ENCODE assay signal across 1 cellular context in the genomic region with DNA sequence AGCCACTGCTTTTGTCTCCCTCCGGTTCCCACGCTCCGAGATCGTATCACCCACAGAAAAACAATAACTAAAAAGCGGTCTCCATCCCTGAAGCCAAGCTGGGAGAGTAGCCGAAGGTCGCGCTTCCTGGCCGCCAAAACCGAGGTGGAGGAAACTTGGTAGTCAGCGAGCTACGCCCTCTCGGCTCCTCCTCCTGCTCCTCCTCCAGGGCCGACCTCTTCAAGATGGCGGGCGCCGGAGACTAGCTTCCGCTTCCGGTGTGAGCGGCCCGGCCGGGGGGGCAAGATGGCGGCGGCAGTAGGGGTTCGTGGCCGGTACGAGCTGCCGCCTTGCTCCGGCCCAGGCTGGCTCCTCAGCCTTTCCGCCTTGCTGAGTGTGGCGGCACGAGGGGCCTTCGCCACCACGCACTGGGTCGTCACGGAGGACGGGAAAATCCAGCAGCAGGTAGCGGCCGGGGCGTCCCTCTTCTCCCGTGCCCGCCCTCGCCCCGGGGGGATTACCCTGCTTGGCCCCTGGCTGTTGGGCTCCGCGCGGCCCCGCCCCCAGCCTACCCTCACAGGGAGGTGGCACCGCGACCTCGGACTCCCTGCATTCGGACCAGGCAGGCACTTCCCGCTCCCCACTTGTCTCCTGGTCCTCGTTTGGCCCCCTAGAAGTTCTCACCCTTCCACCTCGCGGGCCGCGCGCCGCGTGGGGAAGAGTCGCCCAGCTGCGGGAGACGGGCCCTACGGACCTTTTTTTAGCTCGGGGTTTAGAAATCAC.
TF ChIP-seq lines count a peak whose summit lies in the region.

A gene with protein sequence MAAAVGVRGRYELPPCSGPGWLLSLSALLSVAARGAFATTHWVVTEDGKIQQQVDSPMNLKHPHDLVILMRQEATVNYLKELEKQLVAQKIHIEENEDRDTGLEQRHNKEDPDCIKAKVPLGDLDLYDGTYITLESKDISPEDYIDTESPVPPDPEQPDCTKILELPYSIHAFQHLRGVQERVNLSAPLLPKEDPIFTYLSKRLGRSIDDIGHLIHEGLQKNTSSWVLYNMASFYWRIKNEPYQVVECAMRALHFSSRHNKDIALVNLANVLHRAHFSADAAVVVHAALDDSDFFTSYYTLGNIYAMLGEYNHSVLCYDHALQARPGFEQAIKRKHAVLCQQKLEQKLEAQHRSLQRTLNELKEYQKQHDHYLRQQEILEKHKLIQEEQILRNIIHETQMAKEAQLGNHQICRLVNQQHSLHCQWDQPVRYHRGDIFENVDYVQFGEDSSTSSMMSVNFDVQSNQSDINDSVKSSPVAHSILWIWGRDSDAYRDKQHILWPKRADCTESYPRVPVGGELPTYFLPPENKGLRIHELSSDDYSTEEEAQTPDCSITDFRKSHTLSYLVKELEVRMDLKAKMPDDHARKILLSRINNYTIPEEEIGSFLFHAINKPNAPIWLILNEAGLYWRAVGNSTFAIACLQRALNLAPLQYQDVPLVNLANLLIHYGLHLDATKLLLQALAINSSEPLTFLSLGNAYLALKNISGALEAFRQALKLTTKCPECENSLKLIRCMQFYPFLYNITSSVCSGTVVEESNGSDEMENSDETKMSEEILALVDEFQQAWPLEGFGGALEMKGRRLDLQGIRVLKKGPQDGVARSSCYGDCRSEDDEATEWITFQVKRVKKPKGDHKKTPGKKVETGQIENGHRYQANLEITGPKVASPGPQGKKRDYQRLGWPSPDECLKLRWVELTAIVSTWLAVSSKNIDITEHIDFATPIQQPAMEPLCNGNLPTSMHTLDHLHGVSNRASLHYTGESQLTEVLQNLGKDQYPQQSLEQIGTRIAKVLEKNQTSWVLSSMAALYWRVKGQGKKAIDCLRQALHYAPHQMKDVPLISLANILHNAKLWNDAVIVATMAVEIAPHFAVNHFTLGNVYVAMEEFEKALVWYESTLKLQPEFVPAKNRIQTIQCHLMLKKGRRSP (plus strand): TSS at position 251 of the 762 bp plus-strand sequence. CDS start 35 bp downstream, at position 286.

TF ChIP-seq in K562, 482 proteins besides CTCF, POLR2A, EP300 and RAD21 (continued from another document and continues in another):
- 0 out of 2 replicates have a peak, but pooled peaks have one; percentile 50 for TF ChIP-seq FOXK1 (CRISPR knock-in tag; IDR thresholded peaks at IDR 0.05; ENCODE audit: borderline replicate concordance)
- TF ChIP-seq, protein P1, sequence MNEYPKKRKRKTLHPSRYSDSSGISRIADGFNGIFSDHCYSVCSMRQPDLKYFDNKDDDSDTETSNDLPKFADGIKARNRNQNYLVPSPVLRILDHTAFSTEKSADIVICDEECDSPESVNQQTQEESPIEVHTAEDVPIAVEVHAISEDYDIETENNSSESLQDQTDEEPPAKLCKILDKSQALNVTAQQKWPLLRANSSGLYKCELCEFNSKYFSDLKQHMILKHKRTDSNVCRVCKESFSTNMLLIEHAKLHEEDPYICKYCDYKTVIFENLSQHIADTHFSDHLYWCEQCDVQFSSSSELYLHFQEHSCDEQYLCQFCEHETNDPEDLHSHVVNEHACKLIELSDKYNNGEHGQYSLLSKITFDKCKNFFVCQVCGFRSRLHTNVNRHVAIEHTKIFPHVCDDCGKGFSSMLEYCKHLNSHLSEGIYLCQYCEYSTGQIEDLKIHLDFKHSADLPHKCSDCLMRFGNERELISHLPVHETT (CRISPR knock-in tag; conservative IDR thresholded peaks at IDR 0.05 in 1 of 2, IDR thresholded peaks at IDR 0.05 in 1 of 2) = peak in 1 of 2 experiments; percentile 72; a peak in 2 of 4 replicates
- TF ChIP-seq, protein P2, sequence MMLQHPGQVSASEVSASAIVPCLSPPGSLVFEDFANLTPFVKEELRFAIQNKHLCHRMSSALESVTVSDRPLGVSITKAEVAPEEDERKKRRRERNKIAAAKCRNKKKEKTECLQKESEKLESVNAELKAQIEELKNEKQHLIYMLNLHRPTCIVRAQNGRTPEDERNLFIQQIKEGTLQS (IDR thresholded peaks at IDR 0.05) = no peak
- TF ChIP-seq, protein P2 (CRISPR knock-in tag; conservative IDR thresholded peaks at IDR 0.05) = no peak
- TF ChIP-seq, protein P3, sequence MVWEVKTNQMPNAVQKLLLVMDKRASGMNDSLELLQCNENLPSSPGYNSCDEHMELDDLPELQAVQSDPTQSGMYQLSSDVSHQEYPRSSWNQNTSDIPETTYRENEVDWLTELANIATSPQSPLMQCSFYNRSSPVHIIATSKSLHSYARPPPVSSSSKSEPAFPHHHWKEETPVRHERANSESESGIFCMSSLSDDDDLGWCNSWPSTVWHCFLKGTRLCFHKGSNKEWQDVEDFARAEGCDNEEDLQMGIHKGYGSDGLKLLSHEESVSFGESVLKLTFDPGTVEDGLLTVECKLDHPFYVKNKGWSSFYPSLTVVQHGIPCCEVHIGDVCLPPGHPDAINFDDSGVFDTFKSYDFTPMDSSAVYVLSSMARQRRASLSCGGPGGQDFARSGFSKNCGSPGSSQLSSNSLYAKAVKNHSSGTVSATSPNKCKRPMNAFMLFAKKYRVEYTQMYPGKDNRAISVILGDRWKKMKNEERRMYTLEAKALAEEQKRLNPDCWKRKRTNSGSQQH (CRISPR knock-in tag; IDR thresholded peaks at IDR 0.05) = no peak
- no peak for TF ChIP-seq ZNF764 (CRISPR knock-in tag; IDR thresholded peaks at IDR 0.05; ENCODE audit: low read depth)
- TF ChIP-seq DIDO1 (tag; IDR thresholded peaks at IDR 0.05; ENCODE audit: low read depth) = peak; percentile 87
- no peak for TF ChIP-seq PTRF (tag; IDR thresholded peaks at IDR 0.05)
- peak; percentile 13; the same call in 1 of the 2 replicates for TF ChIP-seq KLF13 (tag; IDR thresholded peaks at IDR 0.05; ENCODE audit: borderline replicate concordance, low read depth)
- peak; percentile 84 for TF ChIP-seq POLR2H (tag; IDR thresholded peaks at IDR 0.05; ENCODE audit: low read depth)
- peak; percentile 98 for TF ChIP-seq KDM5B (IDR thresholded peaks at IDR 0.05; ENCODE audit: insufficient replicate concordance, low read depth, low read length)
- TF ChIP-seq ZBTB8A (IDR thresholded peaks at IDR 0.05; ENCODE audit: partially characterized antibody) = no peak
- TF ChIP-seq TCF7L2 (IDR thresholded peaks at IDR 0.05; ENCODE audit: low read depth, low read length) = no peak
- no peak for TF ChIP-seq ATF1 (CRISPR knock-in tag; IDR thresholded peaks at IDR 0.05)
- peak; percentile 61; the same call in 1 of the 2 replicates for TF ChIP-seq ATF1 (tag; IDR thresholded peaks at IDR 0.05)
- TF ChIP-seq, protein P4, sequence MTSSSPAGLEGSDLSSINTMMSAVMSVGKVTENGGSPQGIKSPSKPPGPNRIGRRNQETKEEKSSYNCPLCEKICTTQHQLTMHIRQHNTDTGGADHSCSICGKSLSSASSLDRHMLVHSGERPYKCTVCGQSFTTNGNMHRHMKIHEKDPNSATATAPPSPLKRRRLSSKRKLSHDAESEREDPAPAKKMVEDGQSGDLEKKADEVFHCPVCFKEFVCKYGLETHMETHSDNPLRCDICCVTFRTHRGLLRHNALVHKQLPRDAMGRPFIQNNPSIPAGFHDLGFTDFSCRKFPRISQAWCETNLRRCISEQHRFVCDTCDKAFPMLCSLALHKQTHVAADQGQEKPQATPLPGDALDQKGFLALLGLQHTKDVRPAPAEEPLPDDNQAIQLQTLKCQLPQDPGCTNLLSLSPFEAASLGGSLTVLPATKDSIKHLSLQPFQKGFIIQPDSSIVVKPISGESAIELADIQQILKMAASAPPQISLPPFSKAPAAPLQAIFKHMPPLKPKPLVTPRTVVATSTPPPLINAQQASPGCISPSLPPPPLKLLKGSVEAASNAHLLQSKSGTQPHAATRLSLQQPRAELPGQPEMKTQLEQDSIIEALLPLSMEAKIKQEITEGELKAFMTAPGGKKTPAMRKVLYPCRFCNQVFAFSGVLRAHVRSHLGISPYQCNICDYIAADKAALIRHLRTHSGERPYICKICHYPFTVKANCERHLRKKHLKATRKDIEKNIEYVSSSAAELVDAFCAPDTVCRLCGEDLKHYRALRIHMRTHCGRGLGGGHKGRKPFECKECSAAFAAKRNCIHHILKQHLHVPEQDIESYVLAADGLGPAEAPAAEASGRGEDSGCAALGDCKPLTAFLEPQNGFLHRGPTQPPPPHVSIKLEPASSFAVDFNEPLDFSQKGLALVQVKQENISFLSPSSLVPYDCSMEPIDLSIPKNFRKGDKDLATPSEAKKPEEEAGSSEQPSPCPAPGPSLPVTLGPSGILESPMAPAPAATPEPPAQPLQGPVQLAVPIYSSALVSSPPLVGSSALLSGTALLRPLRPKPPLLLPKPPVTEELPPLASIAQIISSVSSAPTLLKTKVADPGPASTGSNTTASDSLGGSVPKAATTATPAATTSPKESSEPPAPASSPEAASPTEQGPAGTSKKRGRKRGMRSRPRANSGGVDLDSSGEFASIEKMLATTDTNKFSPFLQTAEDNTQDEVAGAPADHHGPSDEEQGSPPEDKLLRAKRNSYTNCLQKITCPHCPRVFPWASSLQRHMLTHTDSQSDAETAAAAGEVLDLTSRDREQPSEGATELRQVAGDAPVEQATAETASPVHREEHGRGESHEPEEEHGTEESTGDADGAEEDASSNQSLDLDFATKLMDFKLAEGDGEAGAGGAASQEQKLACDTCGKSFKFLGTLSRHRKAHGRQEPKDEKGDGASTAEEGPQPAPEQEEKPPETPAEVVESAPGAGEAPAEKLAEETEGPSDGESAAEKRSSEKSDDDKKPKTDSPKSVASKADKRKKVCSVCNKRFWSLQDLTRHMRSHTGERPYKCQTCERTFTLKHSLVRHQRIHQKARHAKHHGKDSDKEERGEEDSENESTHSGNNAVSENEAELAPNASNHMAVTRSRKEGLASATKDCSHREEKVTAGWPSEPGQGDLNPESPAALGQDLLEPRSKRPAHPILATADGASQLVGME (CRISPR knock-in tag; IDR thresholded peaks at IDR 0.05) = 0 out of 2 replicates have a peak, but pooled peaks have one; percentile 72
- no peak for TF ChIP-seq KLF16 (IDR thresholded peaks at IDR 0.05)
- TF ChIP-seq, protein P5, sequence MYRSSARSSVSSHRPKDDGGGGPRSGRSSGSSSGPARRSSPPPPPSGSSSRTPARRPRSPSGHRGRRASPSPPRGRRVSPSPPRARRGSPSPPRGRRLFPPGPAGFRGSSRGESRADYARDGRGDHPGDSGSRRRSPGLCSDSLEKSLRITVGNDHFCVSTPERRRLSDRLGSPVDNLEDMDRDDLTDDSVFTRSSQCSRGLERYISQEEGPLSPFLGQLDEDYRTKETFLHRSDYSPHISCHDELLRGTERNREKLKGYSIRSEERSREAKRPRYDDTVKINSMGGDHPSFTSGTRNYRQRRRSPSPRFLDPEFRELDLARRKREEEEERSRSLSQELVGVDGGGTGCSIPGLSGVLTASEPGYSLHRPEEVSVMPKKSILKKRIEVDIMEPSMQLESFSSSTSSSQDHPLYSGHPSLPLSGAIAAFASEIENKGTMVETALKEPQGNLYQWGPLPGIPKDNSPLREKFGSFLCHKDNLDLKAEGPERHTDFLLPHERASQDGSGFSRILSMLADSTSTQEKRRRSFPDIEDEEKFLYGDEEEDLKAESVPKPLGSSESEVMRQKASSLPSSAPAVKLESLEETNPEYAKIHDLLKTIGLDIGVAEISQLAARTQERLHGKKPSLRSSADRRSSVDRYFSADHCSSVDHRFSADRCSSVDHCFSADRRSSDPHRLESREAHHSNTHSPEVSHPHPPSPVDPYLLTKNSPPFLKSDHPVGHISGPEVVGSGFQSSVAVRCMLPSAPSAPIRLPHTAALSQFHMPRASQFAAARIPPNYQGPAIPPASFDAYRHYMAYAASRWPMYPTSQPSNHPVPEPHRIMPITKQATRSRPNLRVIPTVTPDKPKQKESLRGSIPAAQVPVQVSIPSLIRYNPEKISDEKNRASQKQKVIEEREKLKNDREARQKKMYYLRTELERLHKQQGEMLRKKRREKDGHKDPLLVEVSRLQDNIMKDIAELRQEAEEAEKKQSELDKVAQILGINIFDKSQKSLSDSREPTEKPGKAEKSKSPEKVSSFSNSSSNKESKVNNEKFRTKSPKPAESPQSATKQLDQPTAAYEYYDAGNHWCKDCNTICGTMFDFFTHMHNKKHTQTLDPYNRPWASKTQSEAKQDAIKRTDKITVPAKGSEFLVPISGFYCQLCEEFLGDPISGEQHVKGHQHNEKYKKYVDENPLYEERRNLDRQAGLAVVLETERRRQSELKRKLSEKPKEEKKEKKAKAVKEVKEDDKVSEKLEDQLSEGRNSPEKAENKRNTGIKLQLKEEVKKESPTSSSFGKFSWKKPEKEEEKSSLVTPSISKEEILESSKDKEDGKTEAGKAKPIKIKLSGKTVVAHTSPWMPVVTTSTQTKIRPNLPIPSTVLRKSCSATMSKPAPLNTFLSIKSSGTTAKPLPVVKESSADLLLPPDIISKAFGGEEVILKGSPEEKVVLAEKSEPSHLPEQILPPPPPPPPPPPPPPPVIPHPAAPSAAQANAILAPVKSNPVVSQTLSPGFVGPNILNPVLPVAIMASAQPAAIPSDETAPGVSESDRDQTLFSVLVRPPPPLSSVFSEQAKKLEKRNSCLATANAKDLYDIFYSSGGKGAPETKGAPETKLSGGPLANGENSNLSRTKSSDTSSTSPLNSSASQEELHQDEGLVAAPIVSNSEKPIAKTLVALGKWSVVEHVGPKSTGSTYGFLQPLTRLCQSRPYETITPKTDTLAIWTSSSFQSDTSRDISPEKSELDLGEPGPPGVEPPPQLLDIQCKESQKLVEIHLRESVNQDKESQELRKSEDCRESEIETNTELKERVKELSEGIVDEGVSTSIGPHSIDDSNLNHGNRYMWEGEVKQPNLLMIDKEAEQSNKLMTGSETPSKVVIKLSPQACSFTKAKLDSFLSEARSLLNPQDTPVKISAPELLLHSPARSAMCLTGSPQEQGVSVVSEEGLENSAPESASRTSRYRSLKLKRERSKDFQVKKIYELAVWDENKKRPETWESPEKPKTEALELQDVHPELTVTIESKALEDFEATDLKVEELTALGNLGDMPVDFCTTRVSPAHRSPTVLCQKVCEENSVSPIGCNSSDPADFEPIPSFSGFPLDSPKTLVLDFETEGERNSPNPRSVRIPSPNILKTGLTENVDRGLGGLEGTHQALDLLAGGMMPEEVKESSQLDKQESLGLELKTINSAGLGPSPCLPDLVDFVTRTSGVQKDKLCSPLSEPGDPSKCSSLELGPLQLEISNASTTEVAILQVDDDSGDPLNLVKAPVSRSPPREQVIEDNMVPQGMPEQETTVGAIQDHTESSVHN (IDR thresholded peaks at IDR 0.05; ENCODE audit: borderline replicate concordance in 1 of 2, low read depth in 1 of 2) = no peak
- TF ChIP-seq SRSF1 (IDR thresholded peaks at IDR 0.05; ENCODE audit: low read depth, low read length) = 0 out of 2 replicates have a peak, but pooled peaks have one; percentile 42
- TF ChIP-seq ARHGAP35 (IDR thresholded peaks at IDR 0.05; ENCODE audit: partially characterized antibody) = no peak
- TF ChIP-seq CHD1 (IDR thresholded peaks at IDR 0.05; ENCODE audit: low read length) = peak; percentile 52
- TF ChIP-seq ZNF830 (CRISPR knock-in tag; IDR thresholded peaks at IDR 0.05) = peak; percentile 77; the same call in 1 of the 2 replicates
- TF ChIP-seq TEAD1 (CRISPR knock-in tag; IDR thresholded peaks at IDR 0.05) = peak in 1 of 2 experiments; percentile 71; a peak in 2 of 4 replicates
- 0 out of 2 replicates have a peak, but pooled peaks have one; percentile 38 for TF ChIP-seq ZNF232 (CRISPR knock-in tag; IDR thresholded peaks at IDR 0.05)
- peak; percentile 89 for TF ChIP-seq MBD2 (IDR thresholded peaks at IDR 0.05; ENCODE audit: borderline replicate concordance, low read depth)
- TF ChIP-seq HDAC2 (IDR thresholded peaks at IDR 0.05) = 0 out of 2 replicates have a peak, but pooled peaks have one; percentile 23
